24 cellular contexts compared by ENCODE assay signal in the genomic region with DNA sequence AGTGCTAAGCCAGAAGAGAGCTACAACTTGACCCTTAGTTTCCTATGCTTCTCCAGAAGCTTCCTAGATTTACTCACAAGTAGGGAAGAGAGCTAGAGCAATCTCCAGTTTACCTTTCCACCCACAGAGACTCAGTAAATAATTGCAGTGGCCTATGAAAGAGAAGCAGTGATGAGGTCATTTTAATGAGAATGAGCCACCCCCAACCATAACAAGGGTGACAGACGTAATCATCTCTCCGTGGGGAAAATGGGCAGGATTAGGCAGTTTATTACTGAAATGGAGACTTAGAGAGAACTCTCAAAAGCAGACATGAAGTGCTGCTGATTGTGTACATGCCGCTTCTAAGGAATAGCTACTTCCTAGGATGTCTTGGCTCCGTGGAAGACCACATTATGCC.
"Had no signal": no experiment of that assay in that cellular context is flagged by ENCODE, and none has a peak within 500 bp of the region (broad histone marks: within the 10 kb centered on the region; RNA-seq: fewer than 3 reads in every experiment).

No MANE protein-coding gene starts in this region.

- DNase-seq: activated CD4-positive, alpha-beta T cell treated with anti-CD3 and anti-CD28 coated beads for 4 hours; activated CD4-positive, alpha-beta T cell treated with anti-CD3 and anti-CD28 coated beads, Interleukin-2, amount 50 U/mL, for 48 hours; activated CD4-positive, CD25-positive, alpha-beta regulatory T cell; activated CD8-positive, alpha-beta memory T cell treated with anti-CD3 and anti-CD28 coated beads, Interleukin-2, amount 50 U/mL, for 48 hours; activated naive CD4-positive, alpha-beta T cell treated with Interleukin-2 at 50 U/mL for 16 hours; activated naive CD8-positive, alpha-beta T cell treated with anti-CD3 and anti-CD28 coated beads for 36 hours; activated T-cell treated with anti-CD3 and anti-CD28 coated beads, Interleukin-2, amount 50 U/mL, for 4 hours; colonic mucosa; dorsolateral prefrontal cortex; esophagus squamous epithelium; gastrocnemius medialis; hippocampal formation; left ventricle myocardium superior; ovary; spleen; stimulated activated CD4-positive, alpha-beta T cell treated with anti-CD3 and anti-CD28 coated beads, Interleukin-4, amount 100 ng/mL, for 24 hours; stimulated activated naive CD4-positive, alpha-beta T cell treated with Interleukin-2 at 50 U/mL for 16 hours; T1000; thyroid gland; upper lobe of right lung had no signal

- H3K4me1 ChIP-seq: colonic mucosa, esophagus squamous epithelium, gastrocnemius medialis, prostate gland, spleen, thyroid gland, upper lobe of right lung had no signal

- H3K9me3 Mint-ChIP-seq: activated naive CD8-positive, alpha-beta T cell treated with anti-CD3 and anti-CD28 coated beads for 36 hours; activated T-cell treated with anti-CD3 and anti-CD28 coated beads, Interleukin-2, amount 50 U/mL, for 4 hours had no signal

- H3K4me1 Mint-ChIP-seq: activated naive CD8-positive, alpha-beta T cell treated with anti-CD3 and anti-CD28 coated beads for 36 hours had no signal

- H3K27ac Mint-ChIP-seq: activated naive CD8-positive, alpha-beta T cell treated with anti-CD3 and anti-CD28 coated beads for 36 hours; natural killer cell treated with Interleukin-12 subunit alpha and Interleukin-12 subunit beta and Interleukin-15 and Interleukin-18, amount 100 ng/mL, for 72 hours had no signal

- H3K27me3 ChIP-seq: colonic mucosa, gastrocnemius medialis, neutrophil, ovary, spleen, thyroid gland, upper lobe of right lung had no signal

- H3K4me3 Mint-ChIP-seq: activated naive CD8-positive, alpha-beta T cell treated with anti-CD3 and anti-CD28 coated beads for 36 hours; activated T-cell treated with anti-CD3 and anti-CD28 coated beads, Interleukin-2, amount 50 U/mL, for 4 hours; natural killer cell treated with Interleukin-12 subunit alpha and Interleukin-12 subunit beta and Interleukin-15 and Interleukin-18, amount 100 ng/mL, for 72 hours had no signal

- ATAC-seq: activated T-cell treated with anti-CD3 and anti-CD28 coated beads, Interleukin-2, amount 50 U/mL, for 4 hours; gastrocnemius medialis; left ventricle myocardium superior; natural killer cell treated with Interleukin-12 subunit alpha and Interleukin-12 subunit beta and Interleukin-15 and Interleukin-18, amount 100 ng/mL, for 72 hours; upper lobe of right lung had no signal

- H3K36me3 ChIP-seq: colonic mucosa, esophagus squamous epithelium, gastrocnemius medialis, neutrophil, ovary, prostate gland, spleen, thyroid gland, upper lobe of right lung had no signal

- H3K36me3 Mint-ChIP-seq: activated naive CD8-positive, alpha-beta T cell treated with anti-CD3 and anti-CD28 coated beads for 36 hours; natural killer cell treated with Interleukin-12 subunit alpha and Interleukin-12 subunit beta and Interleukin-15 and Interleukin-18, amount 100 ng/mL, for 72 hours had no signal

- FAIRE-seq: bronchial epithelial cell had no signal

- H3K9me3 ChIP-seq: colonic mucosa, esophagus squamous epithelium, gastrocnemius medialis, neutrophil, ovary, prostate gland, spleen, thyroid gland, upper lobe of right lung had no signal

- H3K27ac ChIP-seq: colonic mucosa, dorsolateral prefrontal cortex, esophagus squamous epithelium, gastrocnemius medialis, neutrophil, ovary, prostate gland, spleen, thyroid gland, upper lobe of right lung had no signal

- H3K4me3 ChIP-seq: colonic mucosa, dorsolateral prefrontal cortex, esophagus squamous epithelium, gastrocnemius medialis, ovary, prostate gland, spleen, thyroid gland, upper lobe of right lung had no signal
